Comparison of ENCODE assay signal across 8 cellular contexts in genomic region chr3:184523825-184524615, GRCh38. TPM values are rescaled to one million over a fixed set of nuclear protein-coding genes. Genes with fewer than 3 reads are reported as not detected.
DNase-seq lines count a peak whose midpoint lies in the region; ATAC-seq and TF ChIP-seq lines count a peak whose summit lies in the region.

No MANE protein-coding gene starts in this region.

- intact Hi-C loops in CD4-positive, alpha-beta T cell (cut with DNase I, micrococcal nuclease): no loop called here
- intact Hi-C loops in spleen (cut with DNase I; ENCODE audit: low total_unique reads): no loop called here

- H3K36me3 ChIP-seq in spleen: no peaks in the 10 kb centered on the region

- no peaks in the 10 kb centered on the region for H3K36me3 Mint-ChIP-seq in CD4-positive, alpha-beta T cell (ENCODE audit: low read depth)
- H3K36me3 Mint-ChIP-seq in activated CD4-positive, alpha-beta memory T cell treated with anti-CD3 and anti-CD28 coated beads, Interleukin-2, amount 10 ng/mL, durations not matched to agents 7 days and 5 days (ENCODE audit: low read depth): no peaks in the 10 kb centered on the region

- TF ChIP-seq POLR2A in spleen (IDR thresholded peaks at IDR 0.05): no peak

- H3K9me3 ChIP-seq in CD4-positive, alpha-beta T cell (ENCODE audit: control insufficient read depth, low read length): no peaks in the 10 kb centered on the region
- H3K9me3 ChIP-seq in spleen: no peaks in the 10 kb centered on the region

- DNase-seq in CD4-positive, alpha-beta T cell: no peak
- DNase-seq in HT1080 (ENCODE audit: low read depth) (peak; percentile 77), iris pigment epithelial cell (ENCODE audit: low read depth) (peak; percentile 74), spleen (no peak)
- peak; percentile 63 for DNase-seq in activated CD4-positive, alpha-beta memory T cell treated with anti-CD3 and anti-CD28 coated beads, Interleukin-2, amount 10 ng/mL, durations not matched to agents 7 days and 5 days

- no peak overlapping the region for H3K27ac ChIP-seq in CD4-positive, alpha-beta T cell (ENCODE audit: low read depth, low read length)
- H3K27ac ChIP-seq in spleen: peak overlapping the region in 2 of 8 donors; percentile 90 to 91

- H3K4me3 ChIP-seq in spleen: no peak overlapping the region

- H3K27me3 ChIP-seq in CD4-positive, alpha-beta T cell (ENCODE audit: control insufficient read depth, insufficient read depth, low read length): peaks cover 16% of the 10 kb centered on the region
- H3K27me3 ChIP-seq in spleen (replicated peaks in 1 of 7): peaks cover 0 to 62% (median 17%) of the 10 kb centered on the region in 7 donors

- peaks cover 0 to 24% (median 19%) of the 10 kb centered on the region in 6 donors for H3K4me1 ChIP-seq in spleen

- no peaks in the 10 kb centered on the region for H3K9me3 Mint-ChIP-seq in CD4-positive, alpha-beta T cell
- no peaks in the 10 kb centered on the region for H3K9me3 Mint-ChIP-seq in activated CD4-positive, alpha-beta memory T cell treated with anti-CD3 and anti-CD28 coated beads, Interleukin-2, amount 10 ng/mL, durations not matched to agents 7 days and 5 days

- H3K27ac Mint-ChIP-seq in CD4-positive, alpha-beta T cell: no peak overlapping the region
- H3K27ac Mint-ChIP-seq in activated CD4-positive, alpha-beta memory T cell treated with anti-CD3 and anti-CD28 coated beads, Interleukin-2, amount 10 ng/mL, durations not matched to agents 7 days and 5 days: peak overlapping the region; percentile 81

- POLR2A ChIA-PET in CD4-positive, alpha-beta T cell (lab: Charles Lee): interaction anchor here (1.0 kb wide), 1 partner anchor 10 kb away, joined by 3 read pairs; no protein-coding TSS in a partner anchor
- POLR2A ChIA-PET in activated CD4-positive, alpha-beta memory T cell treated with anti-CD3 and anti-CD28 coated beads, Interleukin-2, amount 10 ng/mL, durations not matched to agents 7 days and 5 days (lab: Charles Lee): no interaction called here

- H3K4me1 Mint-ChIP-seq in CD4-positive, alpha-beta T cell (ENCODE audit: low read depth): peaks cover 19% of the 10 kb centered on the region
- H3K4me1 Mint-ChIP-seq in activated CD4-positive, alpha-beta memory T cell treated with anti-CD3 and anti-CD28 coated beads, Interleukin-2, amount 10 ng/mL, durations not matched to agents 7 days and 5 days: peaks cover 26% of the 10 kb centered on the region

- TF ChIP-seq CTCF in CD4-positive, alpha-beta T cell (IDR thresholded peaks at IDR 0.05): no peak
- TF ChIP-seq CTCF in spleen (IDR thresholded peaks at IDR 0.05 in 8 of 11, conservative IDR thresholded peaks at IDR 0.05 in 3 of 11): no peak

- 46 to 69% (median 62%) methylated on average over 7 of the region's 7 CpGs for WGBS in spleen, 5 donors

- peaks cover 47% of the 10 kb centered on the region for H3K27me3 Mint-ChIP-seq in CD4-positive, alpha-beta T cell
- H3K27me3 Mint-ChIP-seq in activated CD4-positive, alpha-beta memory T cell treated with anti-CD3 and anti-CD28 coated beads, Interleukin-2, amount 10 ng/mL, durations not matched to agents 7 days and 5 days: peaks cover 25% of the 10 kb centered on the region

- peak; percentile 35 for ATAC-seq in CD4-positive, alpha-beta T cell (ENCODE audit: poor library complexity)
- ATAC-seq in HG02642 (IDR thresholded peaks at IDR 0.05; ENCODE audit: poor library complexity, unreplicated experiment) (no peak), GM18907 (IDR thresholded peaks at IDR 0.05; ENCODE audit: unreplicated experiment) (no peak), HG02884 (IDR thresholded peaks at IDR 0.05; ENCODE audit: unreplicated experiment) (no peak)

- CTCF ChIA-PET in CD4-positive, alpha-beta T cell (lab: Charles Lee): interaction anchor here (1.2 kb wide), 1 partner anchor 11 kb away, joined by 6 read pairs; no protein-coding TSS in a partner anchor
- CTCF ChIA-PET in activated CD4-positive, alpha-beta memory T cell treated with anti-CD3 and anti-CD28 coated beads, Interleukin-2, amount 10 ng/mL, durations not matched to agents 7 days and 5 days (lab: Charles Lee): interaction anchor here (2.7 kb wide), 1 partner anchor 11 kb away, joined by 18 read pairs; no protein-coding TSS in a partner anchor

- H3K4me3 Mint-ChIP-seq in CD4-positive, alpha-beta T cell: peak overlapping the region; percentile 55
- peak overlapping the region; percentile 47 for H3K4me3 Mint-ChIP-seq in activated CD4-positive, alpha-beta memory T cell treated with anti-CD3 and anti-CD28 coated beads, Interleukin-2, amount 10 ng/mL, durations not matched to agents 7 days and 5 days

RNA-seq across cellular contexts. Expression of gene EPHB3, which starts 37.6 kb away (rescaled TPM):
- total RNA-seq in CD4-positive, alpha-beta T cell: under 1 TPM; 0.19 to 0.22 TPM
- 0.94 and 1.00 TPM in 2 replicates for total RNA-seq in HT1080 (2014; rRNA removed; shearing (Covaris generic))
- 0.33 and 0.57 TPM in 2 replicates for polyA plus RNA-seq in HT1080 (2015; cell fraction: cytosol; rRNA removed)
- polyA plus RNA-seq in HT1080 (2015; cell fraction: nucleus; rRNA removed): 1.3 TPM in 2 replicates
- under 1 TPM; 0.20 to 0.71 TPM for total RNA-seq in activated CD4-positive, alpha-beta memory T cell treated with anti-CD3 and anti-CD28 coated beads, Interleukin-2, amount 10 ng/mL, durations not matched to agents 7 days and 5 days
- total RNA-seq in spleen: 1 to 10 TPM in 4 of 7 donors, under 1 TPM in 3; 0.23 to 2.3 (median 1.3) TPM
- polyA plus RNA-seq in spleen: under 1 TPM; 0.48 to 0.98 (median 0.52) TPM

Comparison
In these comparisons a context has a peak if more than half of its experiments do, and no peak if none do; other contexts are left out.
1. DNase-seq: peak in HT1080 (single experiment), activated CD4-positive, alpha-beta memory T cell treated with anti-CD3 and anti-CD28 coated beads, Interleukin-2, amount 10 ng/mL, durations not matched to agents 7 days and 5 days (single experiment) and iris pigment epithelial cell (single experiment); none in CD4-positive, alpha-beta T cell (0 of 10) and spleen (single experiment).